Comparison of ENCODE assay signal across 1 cellular context in genomic region chr1:91916046-91916445, GRCh38.
TF ChIP-seq lines count a peak whose summit lies in the region.

No MANE protein-coding gene starts in this region.

TF ChIP-seq in GM23338, 12 proteins besides CTCF, POLR2A, EP300 and RAD21 (continued from another document):
- TF ChIP-seq, protein P1, sequence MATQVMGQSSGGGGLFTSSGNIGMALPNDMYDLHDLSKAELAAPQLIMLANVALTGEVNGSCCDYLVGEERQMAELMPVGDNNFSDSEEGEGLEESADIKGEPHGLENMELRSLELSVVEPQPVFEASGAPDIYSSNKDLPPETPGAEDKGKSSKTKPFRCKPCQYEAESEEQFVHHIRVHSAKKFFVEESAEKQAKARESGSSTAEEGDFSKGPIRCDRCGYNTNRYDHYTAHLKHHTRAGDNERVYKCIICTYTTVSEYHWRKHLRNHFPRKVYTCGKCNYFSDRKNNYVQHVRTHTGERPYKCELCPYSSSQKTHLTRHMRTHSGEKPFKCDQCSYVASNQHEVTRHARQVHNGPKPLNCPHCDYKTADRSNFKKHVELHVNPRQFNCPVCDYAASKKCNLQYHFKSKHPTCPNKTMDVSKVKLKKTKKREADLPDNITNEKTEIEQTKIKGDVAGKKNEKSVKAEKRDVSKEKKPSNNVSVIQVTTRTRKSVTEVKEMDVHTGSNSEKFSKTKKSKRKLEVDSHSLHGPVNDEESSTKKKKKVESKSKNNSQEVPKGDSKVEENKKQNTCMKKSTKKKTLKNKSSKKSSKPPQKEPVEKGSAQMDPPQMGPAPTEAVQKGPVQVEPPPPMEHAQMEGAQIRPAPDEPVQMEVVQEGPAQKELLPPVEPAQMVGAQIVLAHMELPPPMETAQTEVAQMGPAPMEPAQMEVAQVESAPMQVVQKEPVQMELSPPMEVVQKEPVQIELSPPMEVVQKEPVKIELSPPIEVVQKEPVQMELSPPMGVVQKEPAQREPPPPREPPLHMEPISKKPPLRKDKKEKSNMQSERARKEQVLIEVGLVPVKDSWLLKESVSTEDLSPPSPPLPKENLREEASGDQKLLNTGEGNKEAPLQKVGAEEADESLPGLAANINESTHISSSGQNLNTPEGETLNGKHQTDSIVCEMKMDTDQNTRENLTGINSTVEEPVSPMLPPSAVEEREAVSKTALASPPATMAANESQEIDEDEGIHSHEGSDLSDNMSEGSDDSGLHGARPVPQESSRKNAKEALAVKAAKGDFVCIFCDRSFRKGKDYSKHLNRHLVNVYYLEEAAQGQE (IDR thresholded peaks at IDR 0.05; ENCODE audit: unreplicated experiment) = no peak
- TF ChIP-seq STAT1 (IDR thresholded peaks at IDR 0.05; ENCODE audit: unreplicated experiment) = no peak
- no peak for TF ChIP-seq ZNF331 (CRISPR knock-in tag; IDR thresholded peaks at IDR 0.05; ENCODE audit: low read depth)
- no peak for TF ChIP-seq NANOG (IDR thresholded peaks at IDR 0.05; ENCODE audit: borderline replicate concordance)
- no peak for TF ChIP-seq EZH2 (IDR thresholded peaks at IDR 0.05; ENCODE audit: low read depth, unreplicated experiment)
- no peak for TF ChIP-seq EZH2phosphoT487 (IDR thresholded peaks at IDR 0.05; ENCODE audit: unreplicated experiment)
- TF ChIP-seq, protein P2, sequence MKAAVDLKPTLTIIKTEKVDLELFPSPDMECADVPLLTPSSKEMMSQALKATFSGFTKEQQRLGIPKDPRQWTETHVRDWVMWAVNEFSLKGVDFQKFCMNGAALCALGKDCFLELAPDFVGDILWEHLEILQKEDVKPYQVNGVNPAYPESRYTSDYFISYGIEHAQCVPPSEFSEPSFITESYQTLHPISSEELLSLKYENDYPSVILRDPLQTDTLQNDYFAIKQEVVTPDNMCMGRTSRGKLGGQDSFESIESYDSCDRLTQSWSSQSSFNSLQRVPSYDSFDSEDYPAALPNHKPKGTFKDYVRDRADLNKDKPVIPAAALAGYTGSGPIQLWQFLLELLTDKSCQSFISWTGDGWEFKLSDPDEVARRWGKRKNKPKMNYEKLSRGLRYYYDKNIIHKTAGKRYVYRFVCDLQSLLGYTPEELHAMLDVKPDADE (IDR thresholded peaks at IDR 0.05) = no peak
TF ChIP-seq in GM23338: peak in this region for 0.
